18 cellular contexts compared by ENCODE assay signal in the genomic region with DNA sequence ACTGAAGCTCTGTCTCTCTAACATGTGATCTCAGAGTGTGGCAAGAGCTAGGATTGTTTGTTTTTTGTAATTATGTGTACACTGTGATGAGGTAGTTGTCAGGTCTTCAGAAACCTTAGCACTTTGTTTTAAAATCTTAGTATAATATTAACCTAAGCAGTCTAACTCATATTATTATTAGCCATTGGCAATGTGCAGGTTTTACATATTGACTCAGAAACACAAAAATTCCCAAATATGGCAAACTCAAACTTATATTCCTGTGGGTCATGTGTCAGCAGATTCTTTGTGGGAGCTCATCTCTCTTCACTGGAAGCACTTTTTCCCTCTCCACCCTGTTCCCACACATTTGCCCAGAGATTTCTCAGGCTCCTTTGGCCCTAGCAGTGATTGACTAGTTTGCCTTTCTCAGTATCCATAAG. TPM values are rescaled to one million over a fixed set of nuclear protein-coding genes. Genes with fewer than 3 reads are reported as not detected.
DNase-seq lines count a peak whose midpoint lies in the region; TF ChIP-seq lines count a peak whose summit lies in the region.
"Had no signal": no experiment of that assay in that cellular context is flagged by ENCODE, and none has a peak within 500 bp of the region (broad histone marks: within the 10 kb centered on the region; RNA-seq: fewer than 3 reads in every experiment).

No MANE protein-coding gene starts in this region.

- H3K27ac ChIP-seq in liver (ENCODE audit: low read depth in 1 of 2, low read length in 2 of 2): peak overlapping the region in 1 of 2 donors; percentile 76
- H3K27ac ChIP-seq: BLaER1 had no signal

- H3K27me3 ChIP-seq in liver (ENCODE audit: control insufficient read depth in 4 of 4, insufficient read depth in 4 of 4, low read length in 3 of 4): no peaks in the 10 kb centered on the region
- H3K27me3 ChIP-seq: BLaER1 had no signal

- H3K9ac ChIP-seq in liver (ENCODE audit: low read depth in 1 of 2, low read length in 2 of 2): peak overlapping the region in 1 of 2 donors; percentile 25
- H3K9ac ChIP-seq: BLaER1 had no signal

- no peak for TF ChIP-seq RAD21 in liver (IDR thresholded peaks at IDR 0.05)

- H3K4me1 ChIP-seq in liver (ENCODE audit: control insufficient read depth in 4 of 4, insufficient read depth in 4 of 4, low read length in 3 of 4): peaks cover 0 to 3% (median 0%) of the 10 kb centered on the region in 4 donors
- H3K4me1 ChIP-seq: BLaER1 had no signal

- no peak for TF ChIP-seq CTCF in liver (IDR thresholded peaks at IDR 0.05; ENCODE audit: low read depth, low read length, missing input control)

- peak; percentile 7 for DNase-seq in DMS53 treated with DMSO at 0.1 percent for 48 hours (lab: John Stamatoyannopoulos, UW; ENCODE audit: unreplicated experiment)
- DNase-seq in kidney glomerular epithelial cell (lab: John Stamatoyannopoulos, UW): peak; percentile 3
- peak; percentile 56 for DNase-seq in renal cortical epithelial cell (ENCODE audit: low read depth)
- DNase-seq in stimulated activated CD4-positive, alpha-beta T cell treated with anti-CD3 and anti-CD28 coated beads, Interleukin-2, amount 100 ng/mL, for 48 hours: no peak
- no peak for DNase-seq in activated CD8-positive, alpha-beta memory T cell treated with anti-CD3 and anti-CD28 coated beads for 24 hours
- DNase-seq in NCI-H226: no peak
- DNase-seq: 8988T; CD4-positive, alpha-beta memory T cell; DMS153; DND-41; EL; H9 had no signal

- H3K9me3 ChIP-seq in liver (ENCODE audit: control insufficient read depth in 4 of 4, low read length in 3 of 4): no peaks in the 10 kb centered on the region
- H3K9me3 ChIP-seq: BLaER1 had no signal

- no peaks in the 10 kb centered on the region for H3K36me3 ChIP-seq in liver (ENCODE audit: control insufficient read depth in 4 of 4, insufficient read depth in 3 of 4, low read depth in 1 of 4, low read length in 3 of 4)
- H3K36me3 ChIP-seq: BLaER1 had no signal

- H3K4me3 ChIP-seq in liver (ENCODE audit: low read depth in 1 of 3, low read length in 3 of 3): no peak overlapping the region
- H3K4me3 ChIP-seq: BLaER1, GM12878 had no signal

TF ChIP-seq in liver, 16 proteins besides CTCF, POLR2A, EP300 and RAD21:
- TF ChIP-seq YY1 (IDR thresholded peaks at IDR 0.05) (peak; percentile 9), NR2F2 (IDR thresholded peaks at IDR 0.05) (no peak)

RNA-seq across cellular contexts. Expression of gene PWWP3B, which starts 8.2 kb away (rescaled TPM):
- total RNA-seq in liver: 1 to 10 TPM; 1.8 to 2.2 TPM
- 1 to 10 TPM in 1 of 2 donors, under 1 TPM in 1; 0.36 to 1.1 TPM for polyA plus RNA-seq in liver
- total RNA-seq in renal cortical epithelial cell: 1.0 and 1.5 TPM in 2 replicates
- total RNA-seq: A673; CD4-positive, alpha-beta memory T cell; G401; GM12878 had no signal
- polyA plus RNA-seq: CD14-positive monocyte; CD4-positive, alpha-beta memory T cell had no signal

Comparison
In these comparisons a context has a peak if more than half of its experiments do, and no peak if none do; other contexts are left out.
1. DNase-seq: peak in DMS53 treated with DMSO at 0.1 percent for 48 hours (single experiment), kidney glomerular epithelial cell (single experiment) and renal cortical epithelial cell (single experiment); none in stimulated activated CD4-positive, alpha-beta T cell treated with anti-CD3 and anti-CD28 coated beads, Interleukin-2, amount 100 ng/mL, for 48 hours (0 of 2), activated CD8-positive, alpha-beta memory T cell treated with anti-CD3 and anti-CD28 coated beads for 24 hours (single experiment) and NCI-H226 (single experiment).